ENCODE assay signal across 9 cellular contexts in genomic region chr1:35298464-35298863, GRCh38. TPM values are rescaled to one million over a fixed set of nuclear protein-coding genes. Genes with fewer than 3 reads are reported as not detected.
DNase-seq lines count a peak whose midpoint lies in the region; TF ChIP-seq lines count a peak whose summit lies in the region.
"Had no signal": no experiment of that assay in that cellular context is flagged by ENCODE, and none has a peak within 500 bp of the region (broad histone marks: within the 10 kb centered on the region; RNA-seq: fewer than 3 reads in every experiment).

No MANE protein-coding gene starts in this region.

- CTCF ChIA-PET in HEK293T (lab: Yijun Ruan, JAX), result interaction anchor here (0.6 to 1.6 kb wide), 2 partner anchors 27 to 97 kb away, joined by 3 to 4 read pairs; no protein-coding TSS in a partner anchor

- no peak overlapping the region for H3K27ac Mint-ChIP-seq in activated T-helper 2 cell treated with anti-CD3 and anti-CD28 coated beads, Interferon-gamma antibody, Interleukin-2, Interleukin-4, amounts not matched to agents 10 μg/mL and 5 μg/mL and 100 μg/mL, durations not matched to agents 14 hours and 24 hours and 36 hours
- H3K27ac Mint-ChIP-seq: dendritic cell treated with granulocyte-macrophage colony-stimulating factor and Interleukin-4, amounts not matched to agents 40 ng/mL and 50 ng/mL, for 4 days had no signal

- POLR2A ChIA-PET in HEK293T (lab: Yijun Ruan, JAX), result no interaction called here

- H3K4me3 Mint-ChIP-seq in activated T-helper 2 cell treated with anti-CD3 and anti-CD28 coated beads, Interferon-gamma antibody, Interleukin-2, Interleukin-4, amounts not matched to agents 10 μg/mL and 5 μg/mL and 100 μg/mL, durations not matched to agents 14 hours and 24 hours and 36 hours (ENCODE audit: low read depth), result no peak overlapping the region
- H3K4me3 Mint-ChIP-seq: dendritic cell treated with granulocyte-macrophage colony-stimulating factor and Interleukin-4, amounts not matched to agents 40 ng/mL and 50 ng/mL, for 4 days had no signal

- H3K9me3 Mint-ChIP-seq in activated T-helper 2 cell treated with anti-CD3 and anti-CD28 coated beads, Interferon-gamma antibody, Interleukin-2, Interleukin-4, amounts not matched to agents 10 μg/mL and 5 μg/mL and 100 μg/mL, durations not matched to agents 14 hours and 24 hours and 36 hours, result no peaks in the 10 kb centered on the region
- H3K9me3 Mint-ChIP-seq: dendritic cell treated with granulocyte-macrophage colony-stimulating factor and Interleukin-4, amounts not matched to agents 40 ng/mL and 50 ng/mL, for 4 days had no signal

- intact Hi-C loops in activated T-helper 2 cell treated with anti-CD3 and anti-CD28 coated beads, Interferon-gamma antibody, Interleukin-2, Interleukin-4, amounts not matched to agents 10 μg/mL and 5 μg/mL and 100 μg/mL, durations not matched to agents 14 hours and 24 hours and 36 hours (cut with micrococcal nuclease), result loop anchor here (1.0 kb wide), 1 partner anchor 96 kb away; no protein-coding TSS in a partner anchor

- DNase-seq in activated gamma-delta T cell treated with Interleukin-2 at 50 U/mL for 16 hours (peak; percentile 16), activated gamma-delta T cell (lab: John Stamatoyannopoulos, UW) (no peak), HEK293T (ENCODE audit: extremely low spot score) (peak; percentile 14), RPMI7951 (ENCODE audit: low read depth) (peak; percentile 50), left kidney (ENCODE audit: low read depth, low spot score) (peak; percentile 84), ureter (ENCODE audit: low spot score) (peak; percentile 66)
- DNase-seq in central memory CD4-positive, alpha-beta T cell, result peak; percentile 37
- DNase-seq in activated T-helper 2 cell treated with anti-CD3 and anti-CD28 coated beads, Interferon-gamma antibody, Interleukin-2, Interleukin-4, amounts not matched to agents 10 μg/mL and 5 μg/mL and 100 μg/mL, durations not matched to agents 14 hours and 24 hours and 36 hours (ENCODE audit: low spot score), result no peak

- H3K27me3 Mint-ChIP-seq in activated T-helper 2 cell treated with anti-CD3 and anti-CD28 coated beads, Interferon-gamma antibody, Interleukin-2, Interleukin-4, amounts not matched to agents 10 μg/mL and 5 μg/mL and 100 μg/mL, durations not matched to agents 14 hours and 24 hours and 36 hours (ENCODE audit: low read depth), result no peaks in the 10 kb centered on the region
- H3K27me3 Mint-ChIP-seq: dendritic cell treated with granulocyte-macrophage colony-stimulating factor and Interleukin-4, amounts not matched to agents 40 ng/mL and 50 ng/mL, for 4 days had no signal

- peaks cover 7% of the 10 kb centered on the region for H3K4me1 Mint-ChIP-seq in activated T-helper 2 cell treated with anti-CD3 and anti-CD28 coated beads, Interferon-gamma antibody, Interleukin-2, Interleukin-4, amounts not matched to agents 10 μg/mL and 5 μg/mL and 100 μg/mL, durations not matched to agents 14 hours and 24 hours and 36 hours (ENCODE audit: low read depth)

- peaks cover 14% of the 10 kb centered on the region for H3K36me3 Mint-ChIP-seq in activated T-helper 2 cell treated with anti-CD3 and anti-CD28 coated beads, Interferon-gamma antibody, Interleukin-2, Interleukin-4, amounts not matched to agents 10 μg/mL and 5 μg/mL and 100 μg/mL, durations not matched to agents 14 hours and 24 hours and 36 hours (ENCODE audit: low read depth)

TF ChIP-seq in HEK293T, 16 proteins besides CTCF, POLR2A, EP300 and RAD21:
- no peak for TF ChIP-seq CTBP1 (IDR thresholded peaks at IDR 0.05; ENCODE audit: borderline replicate concordance)
- no peak for TF ChIP-seq FOXK2 (IDR thresholded peaks at IDR 0.05)
- TF ChIP-seq HDGF (IDR thresholded peaks at IDR 0.05; ENCODE audit: borderline replicate concordance), result no peak
- no peak for TF ChIP-seq SP1 (IDR thresholded peaks at IDR 0.05)
- TF ChIP-seq SUZ12 (IDR thresholded peaks at IDR 0.05), result no peak
- TF ChIP-seq ZNF384 (IDR thresholded peaks at IDR 0.05), result no peak

RNA-seq across cellular contexts. Expression of gene ZMYM4, which starts 30.0 kb away (rescaled TPM):
- 23.3 and 28.4 TPM in 2 replicates for total RNA-seq in RPMI7951 (2014; rRNA removed; shearing (Covaris generic))
- 68.4 TPM for total RNA-seq in ureter
- total RNA-seq in activated T-helper 2 cell treated with anti-CD3 and anti-CD28 coated beads, Interferon-gamma antibody, Interleukin-2, Interleukin-4, amounts not matched to agents 10 μg/mL and 5 μg/mL and 100 μg/mL, durations not matched to agents 14 hours and 24 hours and 36 hours, result 31.9 and 35.1 TPM in 2 replicates

Comparison
In these comparisons a context has a peak if more than half of its experiments do, and no peak if none do; other contexts are left out.
1. DNase-seq: peak in activated gamma-delta T cell treated with Interleukin-2 at 50 U/mL for 16 hours (single experiment), HEK293T (single experiment), RPMI7951 (single experiment), central memory CD4-positive, alpha-beta T cell (single experiment), left kidney (single experiment) and ureter (single experiment); none in activated gamma-delta T cell (single experiment) and activated T-helper 2 cell treated with anti-CD3 and anti-CD28 coated beads, Interferon-gamma antibody, Interleukin-2, Interleukin-4, amounts not matched to agents 10 μg/mL and 5 μg/mL and 100 μg/mL, durations not matched to agents 14 hours and 24 hours and 36 hours (single experiment).